9 cellular contexts compared by ENCODE assay signal in the genomic region with DNA sequence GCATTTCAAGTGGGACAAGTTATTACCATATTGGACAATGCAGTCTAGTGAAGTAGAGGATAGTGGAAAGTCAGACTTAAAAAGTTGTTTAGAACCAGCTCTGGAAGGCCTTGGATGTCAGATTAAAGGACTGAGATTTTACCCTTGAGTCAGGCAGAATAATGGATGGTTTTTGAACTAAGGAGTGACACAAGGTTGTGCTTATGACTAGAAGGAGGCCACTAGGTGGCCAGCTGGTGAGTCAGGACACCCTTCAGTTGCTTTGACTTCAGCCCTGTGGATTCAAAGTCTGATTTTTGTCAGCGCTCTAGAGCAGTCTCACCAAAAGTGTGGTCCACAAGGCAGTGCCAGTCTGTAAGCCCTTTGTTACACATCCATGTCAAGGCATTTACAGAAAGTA. TPM values are rescaled to one million over a fixed set of nuclear protein-coding genes. Genes with fewer than 3 reads are reported as not detected.
A peak's percentile ranks its signal among the peaks of the same experiment; 100 is the strongest.
DNase-seq lines count a peak whose midpoint lies in the region; ATAC-seq, FAIRE-seq and TF ChIP-seq lines count a peak whose summit lies in the region.
"Had no signal": no experiment of that assay in that cellular context is flagged by ENCODE, and none has a peak within 500 bp of the region (broad histone marks: within the 10 kb centered on the region; RNA-seq: fewer than 3 reads in every experiment).

No MANE protein-coding gene starts in this region.

- intact Hi-C loops in Panc1 (cut with micrococcal nuclease; ENCODE audit: unreplicated experiment) = no loop called here

- BruUV-seq in Panc1 (replicated peaks; lab: Mats Ljungman, UMichigan) = no TSS peak

- 0 out of 2 replicates have a peak, but pooled peaks cover 2% of the 10 kb centered on the region for H3K23me2 ChIP-seq in H1 (ENCODE audit: low read depth, low read length)

- no peak overlapping the region for H3K56ac ChIP-seq in H1 (replicated peaks; ENCODE audit: insufficient read length, low read depth, low read length)

- peak in 1 of 2 experiments; percentile 58; a peak in 2 of 3 replicates for TF ChIP-seq POLR2A in H1 (IDR thresholded peaks at IDR 0.05; ENCODE audit: control extremely low read depth in 1 of 2, low read depth in 2 of 2, low read length in 2 of 2)

- in situ Hi-C loops in Panc1 (cut with HindIII; ENCODE audit: low pct_unique_long_range_greater_than_20kb, low sequenced_read_pairs) = no loop called here

- TF ChIP-seq RAD21 in H1 (IDR thresholded peaks at IDR 0.05 in 1 of 2, conservative IDR thresholded peaks at IDR 0.05 in 1 of 2; ENCODE audit: low read depth in 2 of 2, low read length in 2 of 2) = peak; percentile 15 to 43; a peak in 3 of 4 replicates

- FAIRE-seq in H1 (lab: Jason Lieb, UNC) = no peak

- H3K14ac ChIP-seq in H1 (ENCODE audit: insufficient read length) = no peak overlapping the region

- peaks cover 2% of the 10 kb centered on the region for H3K27me3 Mint-ChIP-seq in type B pancreatic cell

- no peak overlapping the region for H2BK12ac ChIP-seq in H1 (ENCODE audit: low read depth, low read length)

- no peaks in the 10 kb centered on the region for H3K9me3 ChIP-seq in Panc1 (ENCODE audit: control insufficient read depth, insufficient read depth, low read depth, low read length)
- H3K9me3 ChIP-seq in H1 (ENCODE audit: insufficient read depth in 2 of 2, low read depth in 1 of 2, low read length in 1 of 2) = no peaks in the 10 kb centered on the region
- H3K9me3 ChIP-seq: upper lobe of left lung had no signal

- H3K4me3 Mint-ChIP-seq in type B pancreatic cell = no peak overlapping the region

- H3K27ac ChIP-seq in Panc1 (ENCODE audit: low read length) (no peak overlapping the region), H1 (ENCODE audit: low read depth, low read length) (no peak overlapping the region)
- H3K27ac ChIP-seq: upper lobe of left lung had no signal

- H3K9me3 Mint-ChIP-seq in type B pancreatic cell = no peaks in the 10 kb centered on the region

- H3K4me1 Mint-ChIP-seq in type B pancreatic cell (ENCODE audit: unreplicated experiment) = peaks cover 16% of the 10 kb centered on the region

- ATAC-seq in Panc1 (peak; percentile 36; the same call in 1 of the 2 replicates), GM21381 (IDR thresholded peaks at IDR 0.05; ENCODE audit: unreplicated experiment) (no peak), GM18873 (IDR thresholded peaks at IDR 0.05; ENCODE audit: low FRiP score, unreplicated experiment) (no peak)

- no peak overlapping the region for H4K5ac ChIP-seq in H1 (ENCODE audit: insufficient read length, low read depth, low read length)

- H3K4me1 ChIP-seq in Panc1 (ENCODE audit: control insufficient read depth, insufficient read depth, low read length) (peaks cover 8% of the 10 kb centered on the region), H1 (replicated peaks in 1 of 4; ENCODE audit: control insufficient read depth in 3 of 4, insufficient read depth in 4 of 4, low read length in 3 of 4) (peaks cover 0 to 3% (median under 1%) of the 10 kb centered on the region in 4 experiments; a peak in 3 of 7 replicates)

- H3K4me2 ChIP-seq in H1 (ENCODE audit: insufficient read depth in 1 of 2, low read depth in 2 of 2, low read length in 2 of 2) = no peak overlapping the region

- H2BK15ac ChIP-seq in H1 (ENCODE audit: low read length) = no peak overlapping the region

- no peak overlapping the region for H3K18ac ChIP-seq in H1 (ENCODE audit: extremely low read depth, low read length)

- no peak for TF ChIP-seq EP300 in H1 (IDR thresholded peaks at IDR 0.05; ENCODE audit: borderline replicate concordance in 1 of 2, low read depth in 2 of 2, low read length in 2 of 2)

- no peak overlapping the region for H2BK20ac ChIP-seq in H1 (ENCODE audit: low read length)

- no peak overlapping the region for H4K8ac ChIP-seq in H1 (ENCODE audit: extremely low read depth, insufficient read depth, low read length)

- TF ChIP-seq CTCF in GM12875 (IDR thresholded peaks at IDR 0.05; ENCODE audit: borderline replicate concordance, insufficient read depth, low read depth, low read length) = peak; percentile 53; the same call in 1 of the 2 replicates
- TF ChIP-seq CTCF in Panc1 (IDR thresholded peaks at IDR 0.05) = peak; percentile 72
- peak; percentile 38 to 64 (median 47) for TF ChIP-seq CTCF in H1 (IDR thresholded peaks at IDR 0.05; ENCODE audit: control extremely low read depth in 1 of 3, insufficient read depth in 1 of 3, low read depth in 1 of 3, low read length in 3 of 3)
- peak; percentile 66 for TF ChIP-seq CTCF in type B pancreatic cell (conservative IDR thresholded peaks at IDR 0.05)

- no peak overlapping the region for H4K91ac ChIP-seq in H1 (replicated peaks; ENCODE audit: insufficient read length, low read length)

- no peak overlapping the region for H3K4me3 ChIP-seq in GM12875 (ENCODE audit: low read depth, low read length)
- H3K4me3 ChIP-seq in Panc1 (ENCODE audit: low read depth in 2 of 2, low read length in 2 of 2) = no peak overlapping the region
- no peak overlapping the region for H3K4me3 ChIP-seq in H1 (ENCODE audit: extremely low read depth in 1 of 4, insufficient read depth in 2 of 4, low read depth in 3 of 4, low read length in 4 of 4)
- H3K4me3 ChIP-seq: upper lobe of left lung had no signal

- H4K20me1 ChIP-seq in H1 (replicated peaks in 1 of 2; ENCODE audit: control insufficient read depth in 1 of 2, insufficient read depth in 2 of 2, low read length in 2 of 2) = peaks cover 4 to 5% of the 10 kb centered on the region in 2 experiments

- H2AFZ ChIP-seq in H1 (ENCODE audit: low read length) = no peak overlapping the region

- H3K23ac ChIP-seq in H1 (ENCODE audit: insufficient read length) = no peak overlapping the region

- H3K9ac ChIP-seq in H1 (replicated peaks in 1 of 4; ENCODE audit: extremely low read depth in 1 of 4, low read depth in 3 of 4, low read length in 3 of 4) = no peak overlapping the region

- POLR2A ChIA-PET in Panc1 (lab: Charles Lee) = no interaction called here
- POLR2A ChIA-PET in H1 (lab: Charles Lee; ENCODE audit: partially characterized antibody) = interaction anchor here (1.3 to 1.7 kb wide), 2 partner anchors 8 to 11 kb away, joined by 3 to 7 read pairs; no protein-coding TSS in a partner anchor

- WGBS in H1 (ENCODE audit: extremely low coverage in 1 of 2, insufficient coverage in 1 of 2, insufficient read length in 1 of 2, insufficient replicate concordance in 2 of 2, low coverage in 1 of 2, low lambda C conversion rate in 2 of 2, missing lambda C conversion rate in 1 of 2), 2 experiments = 100% methylated on average over 1 of the region's 1 CpG; no CpG with 5 or more reads in 1 of the 2 experiments

- peaks cover 28% of the 10 kb centered on the region for H3K36me3 Mint-ChIP-seq in type B pancreatic cell

- CTCF ChIA-PET in Panc1 (lab: Charles Lee) (no interaction called here), H1 (lab: Charles Lee; ENCODE audit: partially characterized antibody) (interaction anchor here (1.1 kb wide), 2 partner anchors 10 to 95 kb away, joined by 3 to 5 read pairs; no protein-coding TSS in a partner anchor)

- H2AK5ac ChIP-seq in H1 (ENCODE audit: low read depth, low read length) = no peak overlapping the region

- no peaks in the 10 kb centered on the region for H3K27me3 ChIP-seq in Panc1 (ENCODE audit: control insufficient read depth, insufficient read depth, low read length)
- no peaks in the 10 kb centered on the region for H3K27me3 ChIP-seq in H1 (replicated peaks in 1 of 4; ENCODE audit: control insufficient read depth in 3 of 4, extremely low read depth in 1 of 4, insufficient read depth in 3 of 4, low read length in 3 of 4)
- H3K27me3 ChIP-seq: upper lobe of left lung had no signal

- H3K79me2 ChIP-seq in H1 (ENCODE audit: control insufficient read depth in 1 of 2, insufficient read depth in 2 of 2, low read length in 2 of 2) = peaks cover 7 to 39% of the 10 kb centered on the region in 2 experiments; a peak in 3 of 4 replicates

- DNase-seq in AG20443 (ENCODE audit: low spot score) (peak; percentile 45), Panc1 (ENCODE audit: low read depth, low spot score) (no peak), H1 (ENCODE audit: low read depth in 1 of 2, low spot score in 2 of 2) (no peak), type B pancreatic cell (ENCODE audit: extremely low spot score, unreplicated experiment) (no peak), inferior parietal cortex (ENCODE audit: extremely low spot score) (no peak)

- no peak overlapping the region for H2BK5ac ChIP-seq in H1 (ENCODE audit: low read depth, low read length)

- no peak overlapping the region for H3K4ac ChIP-seq in H1 (replicated peaks; ENCODE audit: insufficient read length, low read depth, low read length)

- H3K79me1 ChIP-seq in H1 (ENCODE audit: low read depth, low read length) = no peaks in the 10 kb centered on the region; the same call in 1 of the 2 replicates

- no peak overlapping the region for H3K27ac Mint-ChIP-seq in type B pancreatic cell

- no peak overlapping the region for H2BK120ac ChIP-seq in H1 (replicated peaks; ENCODE audit: low read depth, low read length)

- peaks cover 10% of the 10 kb centered on the region for H3K36me3 ChIP-seq in Panc1 (ENCODE audit: control insufficient read depth, insufficient read depth, low read length)
- peaks cover 4 to 46% (median 12%) of the 10 kb centered on the region in 4 experiments for H3K36me3 ChIP-seq in H1 (ENCODE audit: control insufficient read depth in 2 of 4, insufficient read depth in 4 of 4, low read length in 3 of 4)

TF ChIP-seq in H1, 55 proteins besides CTCF, POLR2A, EP300 and RAD21:
- TF ChIP-seq POLR2AphosphoS5 (IDR thresholded peaks at IDR 0.05; ENCODE audit: low read depth, low read length) = peak; percentile 54; the same call in 1 of the 2 replicates
- no peak for TF ChIP-seq TEAD4 (IDR thresholded peaks at IDR 0.05; ENCODE audit: low read depth, low read length)
- TF ChIP-seq RBBP5 (IDR thresholded peaks at IDR 0.05; ENCODE audit: borderline replicate concordance, low read depth, low read length) = no peak
- TF ChIP-seq SP1 (IDR thresholded peaks at IDR 0.05; ENCODE audit: low read depth, low read length) = no peak
- TF ChIP-seq SIN3A (conservative IDR thresholded peaks at IDR 0.05 in 1 of 2, IDR thresholded peaks at IDR 0.05 in 1 of 2; ENCODE audit: low read depth in 1 of 2, low read length in 2 of 2) = 0 out of 4 replicates have a peak, but pooled peaks of 1 of the 2 experiments have one; percentile 33
- no peak for TF ChIP-seq JUN (IDR thresholded peaks at IDR 0.05; ENCODE audit: low read depth, low read length)

RNA-seq across cellular contexts. Expression of a gene that starts 3.8 kb away (rescaled TPM):
- total RNA-seq in Panc1 (2021; ENCODE audit: unreplicated experiment) (20.0 TPM), type B pancreatic cell (ENCODE audit: low replicate concordance) (27.5 and 27.8 TPM in 2 replicates)
- polyA plus RNA-seq in Panc1 (2012; ENCODE audit: insufficient read length) = 11.7 TPM
- total RNA-seq in H1 (2021; fragmentation: NEBNext Ultra II Directional; extraction: Animal tissue kit (Norgen Biotek cat#: 25700)) = 32.3 and 34.3 TPM in 2 replicates
- polyA plus RNA-seq in H1 (2011; rRNA removed) = 21.1 and 24.5 TPM in 2 replicates
- 26.4 TPM for polyA plus RNA-seq in H1 (2011; cell fraction: cytosol; rRNA removed)
- 17.3 TPM for polyA plus RNA-seq in H1 (2011; cell fraction: nucleus; rRNA removed)
- polyA plus RNA-seq in H1 (2012, experiment 1 of 2) = 20.5 to 25.8 TPM (median 22.0 TPM) in 4 replicates
- 2.0 TPM for polyA plus RNA-seq in H1 (2012, experiment 2 of 2)
- polyA plus RNA-seq in H1 (2013, experiment 1 of 2) = 18.2 TPM
- 17.7 TPM for polyA plus RNA-seq in H1 (2013, experiment 2 of 2)
- polyA minus RNA-seq in H1 (2011; rRNA and poly(A)+ RNA removed) = 53.2 and 62.8 TPM in 2 replicates
- polyA minus RNA-seq in H1 (2011; cell fraction: cytosol; rRNA and poly(A)+ RNA removed) = 24.5 TPM
- polyA minus RNA-seq in H1 (2011; cell fraction: nucleus; rRNA and poly(A)+ RNA removed) = 25.4 TPM
